In genomic region chr3:186084264-186084663, GRCh38 we compare ENCODE assay signal across 2 cellular contexts.
TF ChIP-seq lines count a peak whose summit lies in the region.

No MANE protein-coding gene starts in this region.

TF ChIP-seq in HepG2, 621 proteins besides CTCF, POLR2A, EP300 and RAD21:
- TF ChIP-seq LCORL (IDR thresholded peaks at IDR 0.05) (no peak), LCORL (CRISPR knock-in tag; IDR thresholded peaks at IDR 0.05) (no peak), ZNF383 (CRISPR knock-in tag; IDR thresholded peaks at IDR 0.05; ENCODE audit: borderline replicate concordance) (no peak), ZFAT (CRISPR knock-in tag; conservative IDR thresholded peaks at IDR 0.05) (no peak), ZNF24 (IDR thresholded peaks at IDR 0.05) (peak; percentile 75), PRDM10 (CRISPR knock-in tag; IDR thresholded peaks at IDR 0.05; ENCODE audit: low read depth) (no peak), ETV6 (CRISPR knock-in tag; conservative IDR thresholded peaks at IDR 0.05) (no peak)

TF ChIP-seq in GM12878, 131 proteins besides CTCF, POLR2A, EP300 and RAD21:
- TF ChIP-seq CREM (IDR thresholded peaks at IDR 0.05; ENCODE audit: low read depth): no peak
- peak; percentile 51; the same call in 1 of the 2 replicates for TF ChIP-seq ZNF24 (IDR thresholded peaks at IDR 0.05)
- no peak for TF ChIP-seq NR2C2 (IDR thresholded peaks at IDR 0.05; ENCODE audit: borderline replicate concordance, control insufficient read depth, insufficient read length, low read depth)
